17 cellular contexts compared by ENCODE assay signal in the genomic region with DNA sequence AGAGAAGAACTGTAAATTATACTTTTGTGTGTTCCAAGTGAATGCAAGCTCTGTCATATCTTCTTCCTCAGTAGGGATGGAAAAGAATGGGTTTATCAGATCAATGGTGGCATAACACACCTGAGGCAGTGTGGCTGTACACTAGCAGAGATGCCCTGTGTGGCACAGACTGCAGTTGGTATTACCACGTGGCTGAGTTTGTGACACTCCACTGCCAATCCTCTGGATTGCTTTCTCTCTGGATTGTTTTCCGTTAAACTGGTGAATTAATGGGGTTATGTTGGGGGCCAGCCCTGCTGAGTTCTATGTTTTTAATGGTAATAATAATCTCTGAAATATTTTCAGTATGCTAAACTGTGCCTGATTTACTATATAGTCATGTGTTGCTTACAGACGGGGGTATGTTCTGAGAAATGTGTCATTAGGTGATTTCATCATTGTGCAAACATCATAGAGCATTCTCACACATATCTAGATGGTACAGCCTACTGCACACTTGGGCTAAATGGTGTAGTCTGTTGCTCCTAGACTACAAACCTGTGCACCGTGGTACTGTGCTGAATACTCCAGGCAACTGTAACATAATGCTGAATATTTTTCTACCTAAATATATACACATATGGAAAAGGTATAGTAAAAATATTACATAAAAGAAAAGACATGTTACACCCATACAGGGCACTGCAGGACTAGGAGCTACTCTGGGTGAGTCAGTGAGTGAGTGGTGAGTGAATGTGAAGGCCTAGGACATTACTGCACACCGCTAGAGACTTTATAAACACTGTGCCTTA.
DNase-seq lines count a peak whose midpoint lies in the region; ATAC-seq and TF ChIP-seq lines count a peak whose summit lies in the region.
"Had no signal": no experiment of that assay in that cellular context is flagged by ENCODE, and none has a peak within 500 bp of the region (broad histone marks: within the 10 kb centered on the region; RNA-seq: fewer than 3 reads in every experiment).

No MANE protein-coding gene starts in this region.

- BruUV-seq in Panc1 (replicated peaks; lab: Mats Ljungman, UMichigan), result no TSS peak

- DNase-seq in AG10803 (ENCODE audit: low read depth), result peak; percentile 56
- peak; percentile 86 for DNase-seq in Panc1 (ENCODE audit: low read depth, low spot score)
- no peak for DNase-seq in chondrocyte (ENCODE audit: low spot score)
- DNase-seq in hepatocyte (ENCODE audit: low spot score), result no peak
- no peak for DNase-seq in stimulated activated CD4-positive, alpha-beta T cell treated with anti-CD3 and anti-CD28 coated beads, Interleukin-15, amount 100 ng/mL, for 24 hours
- no peak for DNase-seq in right cardiac atrium
- DNase-seq in activated CD4-positive, alpha-beta T cell treated with anti-CD3 and anti-CD28 coated beads, Interleukin-2, amount 50 U/mL, for 1 hour, result no peak
- DNase-seq in HK-2 (ENCODE audit: unreplicated experiment), result no peak
- DNase-seq: activated CD4-positive, CD25-positive, alpha-beta regulatory T cell treated with anti-CD3 and anti-CD28 coated beads, Interleukin-2, amount 50 U/mL, for 72 hours; activated effector memory CD4-positive, alpha-beta T cell treated with anti-CD3 and anti-CD28 coated beads, Interleukin-2, amount 50 U/mL, for 16 hours; CD4-positive, alpha-beta T cell; NCI-H187; NCI-H510A; stimulated activated naive CD8-positive, alpha-beta T cell treated with anti-CD3 and anti-CD28 coated beads, Interleukin-15, amount 100 ng/mL, for 72 hours had no signal

- no peak overlapping the region for H3K4me2 ChIP-seq in hepatocyte

- H3K27me3 Mint-ChIP-seq in chondrocyte (ENCODE audit: low read depth), result no peaks in the 10 kb centered on the region
- H3K27me3 Mint-ChIP-seq: dendritic cell treated with granulocyte-macrophage colony-stimulating factor and Interleukin-4, amounts not matched to agents 40 ng/mL and 50 ng/mL, for 4 days; stimulated activated naive CD8-positive, alpha-beta T cell treated with anti-CD3 and anti-CD28 coated beads, Interleukin-15, amount 100 ng/mL, for 72 hours had no signal

- peaks cover 3% of the 10 kb centered on the region for H3K9me3 Mint-ChIP-seq in chondrocyte (ENCODE audit: low read depth)
- H3K9me3 Mint-ChIP-seq: CD4-positive, alpha-beta T cell; stimulated activated naive CD8-positive, alpha-beta T cell treated with anti-CD3 and anti-CD28 coated beads, Interleukin-15, amount 100 ng/mL, for 72 hours; T-helper 2 cell treated with Interferon-gamma antibody and Interleukin-4, amounts not matched to agents 5 μg/mL and 100 μg/mL, for 36 hours had no signal

- no peak for TF ChIP-seq CTCF in AG10803 (conservative IDR thresholded peaks at IDR 0.05; ENCODE audit: low read length)
- TF ChIP-seq CTCF in Panc1 (IDR thresholded peaks at IDR 0.05), result no peak
- TF ChIP-seq CTCF in chondrocyte (IDR thresholded peaks at IDR 0.05), result peak; percentile 54
- no peak for TF ChIP-seq CTCF in hepatocyte (IDR thresholded peaks at IDR 0.05; ENCODE audit: poor library complexity)

- H3K4me3 Mint-ChIP-seq in chondrocyte (ENCODE audit: unreplicated experiment), result no peak overlapping the region
- H3K4me3 Mint-ChIP-seq: CD4-positive, alpha-beta T cell; dendritic cell treated with granulocyte-macrophage colony-stimulating factor and Interleukin-4, amounts not matched to agents 40 ng/mL and 50 ng/mL, for 4 days; stimulated activated naive CD8-positive, alpha-beta T cell treated with anti-CD3 and anti-CD28 coated beads, Interleukin-15, amount 100 ng/mL, for 72 hours; T-helper 2 cell treated with Interferon-gamma antibody and Interleukin-4, amounts not matched to agents 5 μg/mL and 100 μg/mL, for 36 hours; type B pancreatic cell had no signal

- peak; percentile 60; the same call in 1 of the 2 replicates for ATAC-seq in Panc1
- no peak for ATAC-seq in right cardiac atrium
- ATAC-seq: stimulated activated naive CD8-positive, alpha-beta T cell treated with anti-CD3 and anti-CD28 coated beads, Interleukin-15, amount 100 ng/mL, for 72 hours had no signal

- H3K79me2 ChIP-seq in hepatocyte, result no peaks in the 10 kb centered on the region

- in situ Hi-C loops in Panc1 (cut with HindIII; ENCODE audit: low pct_unique_long_range_greater_than_20kb, low sequenced_read_pairs), result no loop called here

- H3K4me1 Mint-ChIP-seq in chondrocyte (ENCODE audit: low read depth), result peaks cover 59% of the 10 kb centered on the region
- H3K4me1 Mint-ChIP-seq: stimulated activated naive CD8-positive, alpha-beta T cell treated with anti-CD3 and anti-CD28 coated beads, Interleukin-15, amount 100 ng/mL, for 72 hours had no signal

- intact Hi-C loops in Panc1 (cut with micrococcal nuclease; ENCODE audit: unreplicated experiment), result no loop called here
- intact Hi-C loops in right cardiac atrium (cut with DNase I), result no loop called here

- H3K4me3 ChIP-seq in AG10803 (ENCODE audit: low read length) (no peak overlapping the region), Panc1 (ENCODE audit: low read depth in 2 of 2, low read length in 2 of 2) (no peak overlapping the region), hepatocyte (no peak overlapping the region), right cardiac atrium (ENCODE audit: low read length) (no peak overlapping the region)

- no peaks in the 10 kb centered on the region for H3K9me2 ChIP-seq in hepatocyte (replicated peaks; ENCODE audit: insufficient read depth)

- POLR2A ChIA-PET in Panc1 (lab: Charles Lee), result interaction anchor here (0.7 kb wide), 1 partner anchor 1044 kb away, joined by 6 read pairs; no protein-coding TSS in a partner anchor

- no peaks in the 10 kb centered on the region for H3K9me3 ChIP-seq in Panc1 (ENCODE audit: control insufficient read depth, insufficient read depth, low read depth, low read length)
- H3K9me3 ChIP-seq in hepatocyte (ENCODE audit: low read depth), result no peaks in the 10 kb centered on the region
- no peaks in the 10 kb centered on the region for H3K9me3 ChIP-seq in right cardiac atrium (ENCODE audit: control insufficient read depth, low read length)

- no peaks in the 10 kb centered on the region for H4K20me1 ChIP-seq in hepatocyte (ENCODE audit: insufficient read depth, poor library complexity, severe bottlenecking)

- H3K4me1 ChIP-seq in Panc1 (ENCODE audit: control insufficient read depth, insufficient read depth, low read length) (no peaks in the 10 kb centered on the region), hepatocyte (ENCODE audit: insufficient read depth) (no peaks in the 10 kb centered on the region), right cardiac atrium (ENCODE audit: control insufficient read depth, insufficient read depth, low read length) (no peaks in the 10 kb centered on the region)

- peak overlapping the region; percentile 76 for H3K27ac Mint-ChIP-seq in chondrocyte (ENCODE audit: unreplicated experiment)
- H3K27ac Mint-ChIP-seq: CD4-positive, alpha-beta T cell; dendritic cell treated with granulocyte-macrophage colony-stimulating factor and Interleukin-4, amounts not matched to agents 40 ng/mL and 50 ng/mL, for 4 days; T-helper 2 cell treated with Interferon-gamma antibody and Interleukin-4, amounts not matched to agents 5 μg/mL and 100 μg/mL, for 36 hours; type B pancreatic cell had no signal

- H2AFZ ChIP-seq in hepatocyte, result no peak overlapping the region

- no peaks in the 10 kb centered on the region for H3K36me3 ChIP-seq in Panc1 (ENCODE audit: control insufficient read depth, insufficient read depth, low read length)
- H3K36me3 ChIP-seq in hepatocyte (replicated peaks; ENCODE audit: insufficient read depth, low read depth), result no peaks in the 10 kb centered on the region

- WGBS in hepatocyte (ENCODE audit: low lambda C conversion rate, missing lambda C conversion rate), result 83% methylated on average over 5 of the region's 5 CpGs
- 88% methylated on average over 5 of the region's 5 CpGs for WGBS in right cardiac atrium

- no peaks in the 10 kb centered on the region for H3K36me3 Mint-ChIP-seq in chondrocyte (ENCODE audit: low read depth)
- H3K36me3 Mint-ChIP-seq: type B pancreatic cell had no signal

- H3K27ac ChIP-seq in Panc1 (ENCODE audit: low read length) (no peak overlapping the region), hepatocyte (peak overlapping the region; percentile 4), right cardiac atrium (ENCODE audit: low read length) (no peak overlapping the region)

- CTCF ChIA-PET in Panc1 (lab: Charles Lee), result no interaction called here

- no peaks in the 10 kb centered on the region for H3K27me3 ChIP-seq in Panc1 (ENCODE audit: control insufficient read depth, insufficient read depth, low read length)
- H3K27me3 ChIP-seq in hepatocyte, result no peaks in the 10 kb centered on the region
- no peaks in the 10 kb centered on the region for H3K27me3 ChIP-seq in right cardiac atrium (ENCODE audit: control insufficient read depth, insufficient read depth)

Comparison
In these comparisons a context has a peak if more than half of its experiments do, and no peak if none do; other contexts are left out.
1. DNase-seq: peak in AG10803 (single experiment) and Panc1 (single experiment); none in chondrocyte (single experiment), hepatocyte (single experiment), stimulated activated CD4-positive, alpha-beta T cell treated with anti-CD3 and anti-CD28 coated beads, Interleukin-15, amount 100 ng/mL, for 24 hours (single experiment), right cardiac atrium (0 of 3), activated CD4-positive, alpha-beta T cell treated with anti-CD3 and anti-CD28 coated beads, Interleukin-2, amount 50 U/mL, for 1 hour (single experiment) and HK-2 (single experiment).